8 cellular contexts compared by ENCODE assay signal in genomic region chr3:123025642-123026521, GRCh38. TPM values are rescaled to one million over a fixed set of nuclear protein-coding genes. Genes with fewer than 3 reads are reported as not detected.
A peak's percentile ranks its signal among the peaks of the same experiment; 100 is the strongest.
DNase-seq lines count a peak whose midpoint lies in the region; ATAC-seq and TF ChIP-seq lines count a peak whose summit lies in the region.

No MANE protein-coding gene starts in this region.

- H3K36me3 Mint-ChIP-seq in activated naive CD4-positive, alpha-beta T cell treated with anti-CD3 and anti-CD28 coated beads for 36 hours (ENCODE audit: low read depth), result no peaks in the 10 kb centered on the region
- H3K36me3 Mint-ChIP-seq in chondrocyte (ENCODE audit: low read depth), result peaks cover 11% of the 10 kb centered on the region

- H3K27ac ChIP-seq in lower lobe of right lung (no peak overlapping the region), upper lobe of right lung (no peak overlapping the region)

- peak overlapping the region; percentile 0 for H3K4me3 Mint-ChIP-seq in activated naive CD4-positive, alpha-beta T cell treated with anti-CD3 and anti-CD28 coated beads for 36 hours
- H3K4me3 Mint-ChIP-seq in chondrocyte (ENCODE audit: unreplicated experiment), result peak overlapping the region; percentile 84

- peaks cover 71% of the 10 kb centered on the region for H3K27me3 Mint-ChIP-seq in activated naive CD4-positive, alpha-beta T cell treated with anti-CD3 and anti-CD28 coated beads for 36 hours (ENCODE audit: low read depth)
- H3K27me3 Mint-ChIP-seq in chondrocyte (ENCODE audit: low read depth), result peaks cover 45% of the 10 kb centered on the region

- H3K4me3 ChIP-seq in lower lobe of right lung (peak overlapping the region; percentile 65), upper lobe of right lung (peak overlapping the region; percentile 58)

- H3K4me1 ChIP-seq in lower lobe of right lung (peaks cover 26% of the 10 kb centered on the region), upper lobe of right lung (peaks cover 30% of the 10 kb centered on the region)

- H3K27ac Mint-ChIP-seq in activated naive CD4-positive, alpha-beta T cell treated with anti-CD3 and anti-CD28 coated beads for 36 hours, result no peak overlapping the region
- H3K27ac Mint-ChIP-seq in chondrocyte (ENCODE audit: unreplicated experiment), result peak overlapping the region; percentile 78

- peaks cover 24% of the 10 kb centered on the region for H3K27me3 ChIP-seq in lower lobe of right lung (ENCODE audit: low read depth)
- H3K27me3 ChIP-seq in upper lobe of right lung, result peaks cover 45% of the 10 kb centered on the region

- peaks cover 11% of the 10 kb centered on the region for H3K4me1 Mint-ChIP-seq in activated naive CD4-positive, alpha-beta T cell treated with anti-CD3 and anti-CD28 coated beads for 36 hours (ENCODE audit: low read depth)
- H3K4me1 Mint-ChIP-seq in chondrocyte (ENCODE audit: low read depth), result peaks cover 27% of the 10 kb centered on the region

- ATAC-seq in lower lobe of right lung (peak; percentile 32 to 39), upper lobe of right lung (peak; percentile 21), HG03196 (IDR thresholded peaks at IDR 0.05; ENCODE audit: unreplicated experiment) (no peak), HG02973 (IDR thresholded peaks at IDR 0.05; ENCODE audit: unreplicated experiment) (no peak)

- no peak for DNase-seq in activated naive CD4-positive, alpha-beta T cell treated with anti-CD3 and anti-CD28 coated beads for 36 hours
- DNase-seq in activated naive CD4-positive, alpha-beta T cell treated with Interleukin-2 at 50 U/mL for 16 hours, result no peak
- no peak for DNase-seq in chondrocyte (ENCODE audit: low spot score)
- DNase-seq in lower lobe of right lung, result peak; percentile 48
- DNase-seq in upper lobe of right lung, result no peak
- no peak for DNase-seq in NCI-H82 treated with DMSO at 0.1 percent for 48 hours (lab: John Stamatoyannopoulos, UW; ENCODE audit: unreplicated experiment)

- no peaks in the 10 kb centered on the region for H3K9me3 ChIP-seq in lower lobe of right lung
- H3K9me3 ChIP-seq in upper lobe of right lung, result no peaks in the 10 kb centered on the region

- CTCF ChIA-PET in activated naive CD4-positive, alpha-beta T cell treated with anti-CD3 and anti-CD28 coated beads for 36 hours (lab: Charles Lee), result interaction anchor here (1.2 kb wide), 1 partner anchor 271 kb away, joined by 4 read pairs; no protein-coding TSS in a partner anchor

- TF ChIP-seq CTCF in chondrocyte (IDR thresholded peaks at IDR 0.05), result no peak
- no peak for TF ChIP-seq CTCF in lower lobe of right lung (IDR thresholded peaks at IDR 0.05)
- TF ChIP-seq CTCF in upper lobe of right lung (IDR thresholded peaks at IDR 0.05), result no peak

- H3K36me3 ChIP-seq in lower lobe of right lung (no peaks in the 10 kb centered on the region), upper lobe of right lung (no peaks in the 10 kb centered on the region)

- no peaks in the 10 kb centered on the region for H3K9me3 Mint-ChIP-seq in activated naive CD4-positive, alpha-beta T cell treated with anti-CD3 and anti-CD28 coated beads for 36 hours
- H3K9me3 Mint-ChIP-seq in chondrocyte (ENCODE audit: low read depth), result no peaks in the 10 kb centered on the region

- intact Hi-C loops in activated naive CD4-positive, alpha-beta T cell treated with anti-CD3 and anti-CD28 coated beads for 36 hours (cut with micrococcal nuclease), result loop anchor here (5.0 kb wide), 2 partner anchors 344 to 924 kb away; partner anchors contain the start of gene PARP14
- intact Hi-C loops in lower lobe of right lung (cut with DNase I) (no loop called here), upper lobe of right lung (cut with DNase I) (no loop called here)

RNA-seq across cellular contexts. Expression of gene SEMA5B, which starts 1.7 kb away (rescaled TPM):
- total RNA-seq in activated naive CD4-positive, alpha-beta T cell treated with anti-CD3 and anti-CD28 coated beads for 36 hours, result not detected
- total RNA-seq in chondrocyte (3.1 to 68.8 TPM (median 68.4 TPM) in 3 replicates), lower lobe of right lung (0.71 TPM), upper lobe of right lung (2.3 TPM)

RNA-seq across cellular contexts. Expression of gene PDIA5, which starts 40.9 kb away (rescaled TPM):
- total RNA-seq in activated naive CD4-positive, alpha-beta T cell treated with anti-CD3 and anti-CD28 coated beads for 36 hours, result 10 to 100 TPM; 20.7 to 21.2 TPM
- total RNA-seq in chondrocyte (82.7 to 129 TPM (median 128 TPM) in 3 replicates), lower lobe of right lung (29.3 TPM), upper lobe of right lung (33.6 TPM)

Comparison
In these comparisons a context has a peak if more than half of its experiments do, and no peak if none do; other contexts are left out.
1. ATAC-seq: peak in lower lobe of right lung (2 of 2) and upper lobe of right lung (single experiment); none in HG03196 (single experiment) and HG02973 (single experiment).